In genomic region chr6:154570505-154570904, GRCh38 we compare ENCODE assay signal across 21 cellular contexts.
"Had no signal": no experiment of that assay in that cellular context is flagged by ENCODE, and none has a peak within 500 bp of the region (broad histone marks: within the 10 kb centered on the region; RNA-seq: fewer than 3 reads in every experiment).

No MANE protein-coding gene starts in this region.

- H3K4me3 ChIP-seq: K562 had no signal

- FAIRE-seq: K562, RCC 7860 had no signal

- DNase-seq: Kasumi-1, MV-4-11, NCI-H1048, NCI-H1105, NCI-H1417 treated with DMSO at 0.1 percent for 48 hours, NCI-H146, NCI-H1694 treated with DMSO at 0.1 percent for 48 hours, NCI-H1930, NCI-H2081, NCI-H2107, NCI-H2227 treated with DMSO at 0.1 percent for 48 hours, NCI-H524, NCI-H526 treated with DMSO at 0.1 percent for 48 hours, NCI-H774, Right ventricle myocardium superior, RPMI8226, SIG-M5, T-cell had no signal

- H3K27ac ChIP-seq: KMS-11 had no signal
